In the genomic region with DNA sequence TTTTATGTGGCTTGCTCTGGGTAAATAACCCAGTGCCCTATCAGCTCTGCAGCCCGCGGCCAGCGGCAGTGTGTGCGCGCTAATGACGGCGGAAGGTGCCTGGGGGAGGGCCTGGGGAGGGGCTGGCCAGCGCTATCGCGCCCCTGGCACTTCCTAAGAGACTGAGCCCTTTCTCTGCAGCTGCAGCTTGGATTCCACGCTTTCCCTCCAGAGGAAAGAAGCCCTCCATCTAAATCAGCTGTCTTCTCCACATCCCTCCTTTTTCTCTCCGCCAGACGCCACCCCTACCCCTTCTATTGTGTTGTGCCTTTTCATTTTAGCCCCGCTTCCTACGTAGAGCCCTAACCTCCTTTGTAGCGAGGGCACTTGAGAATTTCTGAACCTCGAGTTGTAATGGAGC, we compare ENCODE assay signal across 8 cellular contexts. TPM values are rescaled to one million over a fixed set of nuclear protein-coding genes. Genes with fewer than 3 reads are reported as not detected.
DNase-seq lines count a peak whose midpoint lies in the region; ATAC-seq and TF ChIP-seq lines count a peak whose summit lies in the region.

No MANE protein-coding gene starts in this region.

- CTCF ChIA-PET in MCF 10A (lab: Yijun Ruan, JAX), result no interaction called here

- no peaks in the 10 kb centered on the region for H3F3A ChIP-seq in DOHH2 (ENCODE audit: control insufficient read depth, insufficient read depth)

- H3K4me1 ChIP-seq in DOHH2 (ENCODE audit: control insufficient read depth, low read length) (peaks cover 10% of the 10 kb centered on the region), lung (ENCODE audit: control insufficient read depth in 2 of 2, insufficient read depth in 2 of 2, low read length in 2 of 2) (peaks cover 8 to 12% of the 10 kb centered on the region in 2 donors)

- peaks cover 61% of the 10 kb centered on the region for H3K27me3 Mint-ChIP-seq in MCF 10A (ENCODE audit: insufficient read depth, unreplicated experiment)

- H3K9me3 ChIP-seq in DOHH2 (ENCODE audit: control insufficient read depth, insufficient read depth, low read length) (no peaks in the 10 kb centered on the region), lung (ENCODE audit: control insufficient read depth in 2 of 2, insufficient read depth in 1 of 2, low read length in 1 of 2) (peaks cover 0 to 1% of the 10 kb centered on the region in 2 donors)

- no peaks in the 10 kb centered on the region for H3K9me2 ChIP-seq in DOHH2 (replicated peaks; ENCODE audit: control insufficient read depth, low read length)

- H3K27ac Mint-ChIP-seq in MCF 10A (ENCODE audit: low read depth, unreplicated experiment), result no peak overlapping the region

- H3K27ac ChIP-seq in DOHH2 (ENCODE audit: low read depth, low read length) (no peak overlapping the region), lung (ENCODE audit: low read depth in 1 of 2, low read length in 1 of 2) (no peak overlapping the region)

- peak overlapping the region; percentile 70 for H3K4me2 ChIP-seq in DOHH2 (ENCODE audit: low read length)

- no peaks in the 10 kb centered on the region for H4K20me1 ChIP-seq in DOHH2 (ENCODE audit: control insufficient read depth, insufficient read depth, low read depth, low read length)

- WGBS in lung, 2 donors, result 1 to 2% methylated on average over 16 to 17 of the region's 17 CpGs

- ATAC-seq in lung (ENCODE audit: insufficient read depth, low FRiP score) (no peak), HG02973 (IDR thresholded peaks at IDR 0.05; ENCODE audit: unreplicated experiment) (no peak), GM21723 (IDR thresholded peaks at IDR 0.05; ENCODE audit: unreplicated experiment) (no peak)

- H3K36me3 Mint-ChIP-seq in MCF 10A (ENCODE audit: insufficient read depth, unreplicated experiment), result no peaks in the 10 kb centered on the region

- H3K4me3 ChIP-seq in DOHH2 (ENCODE audit: low read length) (peak overlapping the region; percentile 70), lung (peak overlapping the region; percentile 20)

- POLR2A ChIA-PET in MCF 10A (lab: Yijun Ruan, JAX), result no interaction called here

- H3K36me3 ChIP-seq in DOHH2 (ENCODE audit: control insufficient read depth, low read length) (no peaks in the 10 kb centered on the region), lung (ENCODE audit: control insufficient read depth in 2 of 2, insufficient read depth in 2 of 2, low read length in 2 of 2) (no peaks in the 10 kb centered on the region)

- no peaks in the 10 kb centered on the region for H3K9me3 Mint-ChIP-seq in MCF 10A (ENCODE audit: unreplicated experiment)

- TF ChIP-seq CTCF in DOHH2 (IDR thresholded peaks at IDR 0.05; ENCODE audit: low read depth, low read length, poor library complexity, severe bottlenecking) (no peak), MCF 10A (IDR thresholded peaks at IDR 0.05; ENCODE audit: unreplicated experiment) (no peak), lung (IDR thresholded peaks at IDR 0.05; ENCODE audit: control extremely low read depth, extremely low read depth) (no peak)

- no peaks in the 10 kb centered on the region for H3K79me2 ChIP-seq in DOHH2 (ENCODE audit: control insufficient read depth, low read length)

- BruUV-seq in MCF 10A (replicated peaks; lab: Mats Ljungman, UMichigan), result no TSS peak

- intact Hi-C loops in MCF 10A (cut with micrococcal nuclease), result no loop called here

- peaks cover 14% of the 10 kb centered on the region for H3K4me1 Mint-ChIP-seq in MCF 10A (ENCODE audit: insufficient read depth, unreplicated experiment)

- H3K4me3 Mint-ChIP-seq in MCF 10A (ENCODE audit: unreplicated experiment), result peak overlapping the region; percentile 79

- H3K27me3 ChIP-seq in DOHH2 (ENCODE audit: control insufficient read depth, low read length) (peaks cover 38% of the 10 kb centered on the region), lung (ENCODE audit: control insufficient read depth, insufficient read depth) (no peaks in the 10 kb centered on the region)

- DNase-seq in NCI-H2171 (lab: John Stamatoyannopoulos, UW) (peak; percentile 12), MCF 10A (ENCODE audit: unreplicated experiment) (no peak), lung (ENCODE audit: low spot score) (no peak), NCI-H128 (lab: John Stamatoyannopoulos, UW; ENCODE audit: unreplicated experiment) (no peak), NCI-H2029 (lab: John Stamatoyannopoulos, UW) (no peak)

RNA-seq across cellular contexts. Expression of a gene that starts 0.9 kb away (rescaled TPM):
- not detected in 2 replicates for total RNA-seq in MCF 10A (2022)
- total RNA-seq in lung, result 1 to 10 TPM; 1.1 TPM
- polyA plus RNA-seq in lung, result under 1 TPM; 0.35 to 0.66 TPM
